ENCODE assay signal across 11 cellular contexts in genomic region chr11:125166903-125167291, GRCh38. TPM values are rescaled to one million over a fixed set of nuclear protein-coding genes. Genes with fewer than 3 reads are reported as not detected.
A peak's percentile ranks its signal among the peaks of the same experiment; 100 is the strongest.
DNase-seq lines count a peak whose midpoint lies in the region; ATAC-seq and TF ChIP-seq lines count a peak whose summit lies in the region.
"Had no signal": no experiment of that assay in that cellular context is flagged by ENCODE, and none has a peak within 500 bp of the region (broad histone marks: within the 10 kb centered on the region; RNA-seq: fewer than 3 reads in every experiment).

No MANE protein-coding gene starts in this region.

- no peak for ATAC-seq in naive thymus-derived CD4-positive, alpha-beta T cell
- no peak for ATAC-seq in T-cell (replicated peaks in 1 of 4)

- TF ChIP-seq POLR2A in thyroid gland (IDR thresholded peaks at IDR 0.05): no peak

- intact Hi-C loops in naive thymus-derived CD4-positive, alpha-beta T cell (cut with micrococcal nuclease): no loop called here
- intact Hi-C loops in thyroid gland (cut with DNase I): no loop called here

- H3K9me3 ChIP-seq in endodermal cell (ENCODE audit: control insufficient read depth, low read length): no peaks in the 10 kb centered on the region
- H3K9me3 ChIP-seq in naive thymus-derived CD4-positive, alpha-beta T cell (ENCODE audit: control insufficient read depth in 2 of 3, low read length in 3 of 3): no peaks in the 10 kb centered on the region
- no peaks in the 10 kb centered on the region for H3K9me3 ChIP-seq in thyroid gland

- DNase-seq in NCI-H82 (lab: John Stamatoyannopoulos, UW) (peak; percentile 52), NCI-H82 treated with DMSO at 0.1 percent for 48 hours (lab: John Stamatoyannopoulos, UW; ENCODE audit: unreplicated experiment) (no peak), endodermal cell (no peak), thyroid gland (no peak), NCI-H345 (lab: John Stamatoyannopoulos, UW) (no peak), T-cell (no peak)
- DNase-seq in naive thymus-derived CD4-positive, alpha-beta T cell: no peak
- DNase-seq in central memory CD4-positive, alpha-beta T cell: no peak
- DNase-seq: kidney glomerular epithelial cell, NCI-H446 treated with DMSO at 0.1 percent for 48 hours had no signal

- H3K27me3 Mint-ChIP-seq in endodermal cell (ENCODE audit: insufficient read depth) (peaks cover 25% of the 10 kb centered on the region), T-cell (peaks cover 57 to 74% of the 10 kb centered on the region in 2 donors)
- H3K27me3 Mint-ChIP-seq in naive thymus-derived CD4-positive, alpha-beta T cell: peaks cover 63 to 87% (median 66%) of the 10 kb centered on the region in 5 donors

- H3K27ac Mint-ChIP-seq in endodermal cell (peak overlapping the region; percentile 83), T-cell (no peak overlapping the region)
- H3K27ac Mint-ChIP-seq in naive thymus-derived CD4-positive, alpha-beta T cell: no peak overlapping the region

- peak overlapping the region; percentile 86 for H3K27ac ChIP-seq in endodermal cell (ENCODE audit: low read depth, low read length)
- H3K27ac ChIP-seq in naive thymus-derived CD4-positive, alpha-beta T cell (ENCODE audit: low read depth, low read length): no peak overlapping the region
- peak overlapping the region; percentile 54 to 89 (median 82) for H3K27ac ChIP-seq in thyroid gland
- H3K27ac ChIP-seq: 22Rv1 had no signal

- H3K36me3 Mint-ChIP-seq in endodermal cell (ENCODE audit: low read depth): no peaks in the 10 kb centered on the region
- H3K36me3 Mint-ChIP-seq in naive thymus-derived CD4-positive, alpha-beta T cell: peaks cover 0 to 6% (median 0%) of the 10 kb centered on the region in 5 donors
- H3K36me3 Mint-ChIP-seq in T-cell: no peaks in the 10 kb centered on the region

- H3K4me1 ChIP-seq in endodermal cell (ENCODE audit: control insufficient read depth, insufficient read depth, low read length) (peaks cover 42% of the 10 kb centered on the region), thyroid gland (peaks cover 39 to 60% of the 10 kb centered on the region in 2 donors)
- H3K4me1 ChIP-seq in naive thymus-derived CD4-positive, alpha-beta T cell (ENCODE audit: control insufficient read depth in 2 of 2, insufficient read depth in 2 of 2, low read length in 2 of 2): peaks cover 12 to 17% of the 10 kb centered on the region in 2 donors

- H3K9me3 Mint-ChIP-seq in endodermal cell: no peaks in the 10 kb centered on the region
- no peaks in the 10 kb centered on the region for H3K9me3 Mint-ChIP-seq in naive thymus-derived CD4-positive, alpha-beta T cell
- H3K9me3 Mint-ChIP-seq in T-cell: no peaks in the 10 kb centered on the region

- TF ChIP-seq CTCF in endodermal cell (conservative IDR thresholded peaks at IDR 0.05): no peak
- TF ChIP-seq CTCF in thyroid gland (IDR thresholded peaks at IDR 0.05): no peak

- H3K27me3 ChIP-seq in endodermal cell (ENCODE audit: control insufficient read depth, insufficient read depth, low read length, poor library complexity, severe bottlenecking) (peaks cover 11% of the 10 kb centered on the region), thyroid gland (no peaks in the 10 kb centered on the region)
- H3K27me3 ChIP-seq in naive thymus-derived CD4-positive, alpha-beta T cell (ENCODE audit: control insufficient read depth in 2 of 2, insufficient read depth in 2 of 2, low read length in 2 of 2): peaks cover 7 to 24% of the 10 kb centered on the region in 2 donors

- H3K4me3 ChIP-seq in endodermal cell (ENCODE audit: low read length) (peak overlapping the region; percentile 83), thyroid gland (replicated peaks in 1 of 3) (peak overlapping the region in 1 of 3 donors; percentile 39)
- H3K4me3 ChIP-seq in naive thymus-derived CD4-positive, alpha-beta T cell (ENCODE audit: low read length): no peak overlapping the region

- CTCF ChIA-PET in naive thymus-derived CD4-positive, alpha-beta T cell (lab: Charles Lee): no interaction called here
- CTCF ChIA-PET in T-cell (lab: Charles Lee): no interaction called here

- H3K9ac ChIP-seq in endodermal cell (ENCODE audit: extremely low read depth, low read length, poor library complexity, severe bottlenecking): peak overlapping the region; percentile 59

- POLR2A ChIA-PET in naive thymus-derived CD4-positive, alpha-beta T cell (lab: Charles Lee): no interaction called here
- POLR2A ChIA-PET in T-cell (lab: Charles Lee): interaction anchor here in 1 of 2 donors (0.6 kb wide), 1 partner anchor 417 kb away, joined by 4 read pairs; no protein-coding TSS in a partner anchor

- H3K4me1 Mint-ChIP-seq in endodermal cell (peaks cover 69% of the 10 kb centered on the region), T-cell (peaks cover 20 to 24% (median 23%) of the 10 kb centered on the region in 3 donors)
- peaks cover 15 to 23% (median 18%) of the 10 kb centered on the region in 7 donors for H3K4me1 Mint-ChIP-seq in naive thymus-derived CD4-positive, alpha-beta T cell

- WGBS in endodermal cell (ENCODE audit: insufficient coverage in 1 of 2, insufficient read length in 1 of 2), 2 experiments: 15 to 17% methylated on average over 4 to 9 of the region's 10 CpGs
- WGBS in thyroid gland, 2 donors: 27 to 44% methylated on average over 4 to 10 of the region's 10 CpGs

- H3K36me3 ChIP-seq in endodermal cell (ENCODE audit: control insufficient read depth, insufficient read depth, low read length): no peaks in the 10 kb centered on the region
- H3K36me3 ChIP-seq in naive thymus-derived CD4-positive, alpha-beta T cell (ENCODE audit: control insufficient read depth in 2 of 3, insufficient read depth in 3 of 3, low read length in 3 of 3): no peaks in the 10 kb centered on the region
- no peaks in the 10 kb centered on the region for H3K36me3 ChIP-seq in thyroid gland

- peak overlapping the region; percentile 86 for H3K4me3 Mint-ChIP-seq in endodermal cell
- H3K4me3 Mint-ChIP-seq in naive thymus-derived CD4-positive, alpha-beta T cell: peak overlapping the region in 8 of 10 donors; percentile 23 to 96 (median 58)
- H3K4me3 Mint-ChIP-seq in T-cell: peak overlapping the region in 1 of 3 donors; percentile 99

RNA-seq across cellular contexts. Expression of gene PKNOX2, which starts 2.3 kb away (rescaled TPM):
- 1 to 10 TPM; 4.0 to 6.9 TPM for total RNA-seq in endodermal cell
- polyA plus RNA-seq in endodermal cell (2013, experiment 1 of 2): 24.8 TPM
- 26.0 TPM for polyA plus RNA-seq in endodermal cell (2013, experiment 2 of 2)
- not detected for total RNA-seq in naive thymus-derived CD4-positive, alpha-beta T cell
- not detected for polyA plus RNA-seq in naive thymus-derived CD4-positive, alpha-beta T cell
- 10 to 100 TPM in 3 of 4 donors, 1 to 10 TPM in 1; 6.3 to 28.0 (median 18.7) TPM for total RNA-seq in thyroid gland
- total RNA-seq in T-cell: under 1 TPM in 1 of 5 donors, not detected in 4; 0.55 TPM

RNA-seq across cellular contexts. Expression of gene TMEM218, which starts 55.5 kb away (rescaled TPM):
- total RNA-seq in endodermal cell (10 to 100 TPM; 17.9 to 18.2 TPM), thyroid gland (10 to 100 TPM; 24.2 to 31.5 (median 26.1) TPM), T-cell (10 to 100 TPM; 10.3 to 18.9 (median 14.8) TPM)
- polyA plus RNA-seq in endodermal cell (2013, experiment 1 of 2): 44.2 TPM
- polyA plus RNA-seq in endodermal cell (2013, experiment 2 of 2): 36.0 TPM
- total RNA-seq in naive thymus-derived CD4-positive, alpha-beta T cell: 10 to 100 TPM; 10.2 to 18.5 (median 13.9) TPM
- 10 to 100 TPM; 34.5 to 36.1 TPM for polyA plus RNA-seq in naive thymus-derived CD4-positive, alpha-beta T cell
